19 cellular contexts compared by ENCODE assay signal in genomic region chr3:174247671-174248070, GRCh38.
"Had no signal": no experiment of that assay in that cellular context is flagged by ENCODE, and none has a peak within 500 bp of the region (broad histone marks: within the 10 kb centered on the region; RNA-seq: fewer than 3 reads in every experiment).

No MANE protein-coding gene starts in this region.

- H3K9me3 ChIP-seq: gastroesophageal sphincter, prostate gland, transverse colon had no signal

- H3K9me3 Mint-ChIP-seq: activated CD4-positive, alpha-beta T cell treated with anti-CD3 and anti-CD28 coated beads, Interleukin-2, amount 10 ng/mL, durations not matched to agents 7 days and 5 days; activated naive CD4-positive, alpha-beta T cell treated with anti-CD3 and anti-CD28 coated beads, Interleukin-2, amount 10 ng/mL, durations not matched to agents 7 days and 5 days; activated T-helper 2 cell treated with anti-CD3 and anti-CD28 coated beads, Interferon-gamma antibody, Interleukin-2, Interleukin-4, amounts not matched to agents 10 μg/mL and 5 μg/mL and 100 μg/mL, durations not matched to agents 14 hours and 24 hours and 36 hours had no signal

- H3K27ac Mint-ChIP-seq: activated CD4-positive, alpha-beta T cell treated with anti-CD3 and anti-CD28 coated beads, Interleukin-2, amount 10 ng/mL, durations not matched to agents 7 days and 5 days; activated naive CD4-positive, alpha-beta T cell treated with anti-CD3 and anti-CD28 coated beads, Interleukin-2, amount 10 ng/mL, durations not matched to agents 7 days and 5 days; activated T-helper 2 cell treated with anti-CD3 and anti-CD28 coated beads, Interferon-gamma antibody, Interleukin-2, Interleukin-4, amounts not matched to agents 10 μg/mL and 5 μg/mL and 100 μg/mL, durations not matched to agents 14 hours and 24 hours and 36 hours; naive thymus-derived CD4-positive, alpha-beta T cell; T-cell; WTC11 had no signal

- H3K4me3 ChIP-seq: gastroesophageal sphincter, prostate gland, transverse colon had no signal

- H3K36me3 Mint-ChIP-seq: activated naive CD4-positive, alpha-beta T cell treated with anti-CD3 and anti-CD28 coated beads, Interleukin-2, amount 10 ng/mL, durations not matched to agents 7 days and 5 days; naive thymus-derived CD4-positive, alpha-beta T cell; T-cell; WTC11 had no signal

- DNase-seq: activated CD4-positive, alpha-beta T cell treated with anti-CD3 and anti-CD28 coated beads, Interleukin-2, amount 10 ng/mL, durations not matched to agents 7 days and 5 days; activated naive CD4-positive, alpha-beta T cell treated with anti-CD3 and anti-CD28 coated beads, Interleukin-2, amount 10 ng/mL, durations not matched to agents 7 days and 5 days; activated T-cell treated with anti-CD3 and anti-CD28 coated beads for 4 hours; central memory CD4-positive, alpha-beta T cell; cortex of kidney; effector CD8-positive, alpha-beta T cell; kidney glomerular epithelial cell; naive thymus-derived CD4-positive, alpha-beta T cell; stimulated activated CD4-positive, alpha-beta T cell treated with anti-CD3 and anti-CD28 coated beads, Interleukin-12 subunit alpha, Interleukin-12 subunit beta, amount 100 ng/mL, for 4 hours; stimulated activated naive CD4-positive, alpha-beta T cell; substantia nigra; T-cell; T1000; transverse colon had no signal

- H3K4me1 ChIP-seq: prostate gland had no signal

- ATAC-seq: gastroesophageal sphincter; naive thymus-derived CD4-positive, alpha-beta T cell; T-cell; WTC11 had no signal

- H3K27me3 Mint-ChIP-seq: activated CD4-positive, alpha-beta T cell treated with anti-CD3 and anti-CD28 coated beads, Interleukin-2, amount 10 ng/mL, durations not matched to agents 7 days and 5 days; activated naive CD4-positive, alpha-beta T cell treated with anti-CD3 and anti-CD28 coated beads, Interleukin-2, amount 10 ng/mL, durations not matched to agents 7 days and 5 days; naive thymus-derived CD4-positive, alpha-beta T cell; T-cell had no signal

- H3K4me3 Mint-ChIP-seq: activated CD4-positive, alpha-beta T cell treated with anti-CD3 and anti-CD28 coated beads, Interleukin-2, amount 10 ng/mL, durations not matched to agents 7 days and 5 days; activated naive CD4-positive, alpha-beta T cell treated with anti-CD3 and anti-CD28 coated beads, Interleukin-2, amount 10 ng/mL, durations not matched to agents 7 days and 5 days; naive thymus-derived CD4-positive, alpha-beta T cell; T-cell; WTC11 had no signal

- H3K4me1 Mint-ChIP-seq: activated CD4-positive, alpha-beta T cell treated with anti-CD3 and anti-CD28 coated beads, Interleukin-2, amount 10 ng/mL, durations not matched to agents 7 days and 5 days; activated naive CD4-positive, alpha-beta T cell treated with anti-CD3 and anti-CD28 coated beads, Interleukin-2, amount 10 ng/mL, durations not matched to agents 7 days and 5 days; naive thymus-derived CD4-positive, alpha-beta T cell; T-cell had no signal

- H3K36me3 ChIP-seq: gastroesophageal sphincter, prostate gland, transverse colon had no signal

- H3K27me3 ChIP-seq: gastroesophageal sphincter, transverse colon had no signal

- H3K27ac ChIP-seq: epithelial cell of prostate, gastroesophageal sphincter, prostate gland, transverse colon had no signal
